ENCODE assay signal across 29 cellular contexts in the genomic region with DNA sequence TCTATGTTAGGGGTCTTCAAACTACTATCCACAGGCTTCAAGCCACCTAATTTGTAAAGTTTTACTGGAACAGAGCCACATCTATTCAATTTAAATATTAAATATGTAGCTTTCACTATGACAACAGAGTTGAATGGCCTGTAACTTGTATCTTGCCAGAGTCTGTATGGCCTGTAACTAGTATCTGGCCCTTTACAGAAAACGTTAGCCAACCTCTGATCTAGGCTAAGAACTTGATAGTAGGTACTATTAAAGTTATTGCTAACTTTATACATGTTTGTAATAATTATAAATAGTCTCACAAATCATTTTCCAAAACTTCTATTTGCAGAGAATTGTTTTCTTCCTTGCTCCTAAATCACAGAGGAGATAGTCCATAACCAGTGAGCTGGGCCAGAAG.
"Had no signal": no experiment of that assay in that cellular context is flagged by ENCODE, and none has a peak within 500 bp of the region (broad histone marks: within the 10 kb centered on the region; RNA-seq: fewer than 3 reads in every experiment).

No MANE protein-coding gene starts in this region.

- H3K27me3 ChIP-seq: MG63, SJCRH30 had no signal

- H3K4me1 ChIP-seq: SJCRH30 had no signal

- H3K9me2 ChIP-seq: SK-N-SH had no signal

- H3K9me3 ChIP-seq: MG63, SJCRH30, SK-N-SH had no signal

- ATAC-seq: Right ventricle myocardium inferior had no signal

- DNase-seq: activated CD4-positive, alpha-beta memory T cell treated with anti-CD3 and anti-CD28 coated beads for 36 hours; activated CD4-positive, alpha-beta T cell treated with anti-CD3 and anti-CD28 coated beads, Interleukin-2, amount 10 ng/mL, durations not matched to agents 7 days and 5 days; activated CD4-positive, CD25-positive, alpha-beta regulatory T cell; activated CD8-positive, alpha-beta memory T cell treated with anti-CD3 and anti-CD28 coated beads for 24 hours; activated gamma-delta T cell treated with Interleukin-2 at 50 U/mL for 16 hours; activated T-cell treated with anti-CD3 and anti-CD28 coated beads for 4 hours; activated T-cell treated with anti-CD3 and anti-CD28 coated beads, Interleukin-2, amount 50 U/mL, for 48 hours; amniotic stem cell; MG63; MV-4-11; NCI-H1092 treated with DMSO at 0.1 percent for 48 hours; NCI-H1417 treated with DMSO at 0.1 percent for 48 hours; NCI-H1694; NCI-H2029; NCI-H2107; NCI-H2171 treated with DMSO at 0.1 percent for 48 hours; NCI-H226; NCI-H526; NCI-H774; RPMI8226; SJCRH30; SK-N-SH; T-helper 1 cell had no signal

- H3K4me3 ChIP-seq: MG63, SJCRH30 had no signal

- H3K9me3 Mint-ChIP-seq: activated CD4-positive, alpha-beta memory T cell treated with anti-CD3 and anti-CD28 coated beads for 36 hours; activated CD4-positive, alpha-beta T cell treated with anti-CD3 and anti-CD28 coated beads, Interleukin-2, amount 10 ng/mL, durations not matched to agents 7 days and 5 days; activated naive CD4-positive, alpha-beta T cell treated with anti-CD3 and anti-CD28 coated beads, Interleukin-2, amount 50 U/mL, for 24 hours; activated T-helper 2 cell treated with anti-CD3 and anti-CD28 coated beads, Interferon-gamma antibody, Interleukin-2, Interleukin-4, amounts not matched to agents 10 μg/mL and 5 μg/mL and 100 μg/mL, durations not matched to agents 14 hours and 24 hours and 36 hours; brain; central memory CD8-positive, alpha-beta T cell had no signal

- H3K4me3 Mint-ChIP-seq: activated CD4-positive, alpha-beta memory T cell treated with anti-CD3 and anti-CD28 coated beads for 36 hours; activated CD4-positive, alpha-beta T cell treated with anti-CD3 and anti-CD28 coated beads, Interleukin-2, amount 10 ng/mL, durations not matched to agents 7 days and 5 days; activated naive CD4-positive, alpha-beta T cell treated with anti-CD3 and anti-CD28 coated beads, Interleukin-2, amount 50 U/mL, for 24 hours; brain; central memory CD8-positive, alpha-beta T cell had no signal

- H3K4me2 ChIP-seq: SK-N-SH had no signal

- H3K27ac ChIP-seq: SJCRH30, VCaP had no signal

- H3K27ac Mint-ChIP-seq: activated CD4-positive, alpha-beta memory T cell treated with anti-CD3 and anti-CD28 coated beads for 36 hours had no signal

- H3K27me3 Mint-ChIP-seq: activated CD4-positive, alpha-beta memory T cell treated with anti-CD3 and anti-CD28 coated beads for 36 hours; activated CD4-positive, alpha-beta T cell treated with anti-CD3 and anti-CD28 coated beads, Interleukin-2, amount 10 ng/mL, durations not matched to agents 7 days and 5 days; activated naive CD4-positive, alpha-beta T cell treated with anti-CD3 and anti-CD28 coated beads, Interleukin-2, amount 50 U/mL, for 24 hours; brain; central memory CD8-positive, alpha-beta T cell had no signal

- H3K9ac ChIP-seq: SK-N-SH had no signal

- H3K36me3 ChIP-seq: MG63 had no signal
